ENCODE assay signal across 8 cellular contexts in the genomic region with DNA sequence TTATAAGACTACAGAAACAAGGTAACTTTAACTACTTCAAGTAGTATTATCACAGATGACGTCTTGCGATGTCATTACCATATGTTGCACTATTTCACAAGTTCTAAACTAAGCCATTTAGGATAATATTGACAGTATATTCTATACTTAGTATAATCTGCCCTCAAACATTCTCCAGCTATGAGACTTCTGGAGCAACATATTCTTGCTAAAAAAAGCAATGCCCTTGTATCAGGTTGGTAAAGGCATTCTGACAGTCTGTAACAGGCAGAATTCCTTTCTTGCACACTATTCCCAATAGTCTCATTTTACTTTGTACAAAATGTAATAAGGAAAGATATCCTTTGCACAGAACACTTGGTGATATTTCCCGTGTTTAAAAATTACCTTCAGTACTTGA.
"Had no signal": no experiment of that assay in that cellular context is flagged by ENCODE, and none has a peak within 500 bp of the region (broad histone marks: within the 10 kb centered on the region; RNA-seq: fewer than 3 reads in every experiment).

No MANE protein-coding gene starts in this region.

- H3K9me3 ChIP-seq: HAP-1 had no signal

- FAIRE-seq: HepG2 had no signal

- H3K27ac ChIP-seq: GM23248, HL-60 had no signal

- ATAC-seq: HCT116, HepG2 had no signal

- H3K36me3 ChIP-seq: HAP-1 had no signal

- H3K4me3 ChIP-seq: GM23248, HAP-1 had no signal

- H3K4me1 ChIP-seq: HAP-1 had no signal

- DNase-seq: GM23248, GOT3, H7, HFFc6 had no signal
